Comparison of ENCODE assay signal across 31 cellular contexts in genomic region chr16:59913666-59914065, GRCh38.
"Had no signal": no experiment of that assay in that cellular context is flagged by ENCODE, and none has a peak within 500 bp of the region (broad histone marks: within the 10 kb centered on the region; RNA-seq: fewer than 3 reads in every experiment).

No MANE protein-coding gene starts in this region.

- H3K4me3 ChIP-seq: ascending aorta, breast epithelium, cardiac muscle cell, coronary artery, dorsolateral prefrontal cortex, esophagus muscularis mucosa had no signal

- H3K27me3 ChIP-seq: ascending aorta, breast epithelium, cardiac muscle cell, dorsolateral prefrontal cortex, esophagus muscularis mucosa had no signal

- H3K27ac ChIP-seq: ascending aorta, breast epithelium, cardiac muscle cell, coronary artery, dorsolateral prefrontal cortex, esophagus muscularis mucosa, WERI-Rb-1 had no signal

- H3K4me1 ChIP-seq: ascending aorta, breast epithelium, esophagus muscularis mucosa had no signal

- H3K36me3 ChIP-seq: ascending aorta, breast epithelium, cardiac muscle cell, esophagus muscularis mucosa, WERI-Rb-1 had no signal

- DNase-seq: activated B cell treated with CpG ODN at 0.5 μM for 24 hours; activated CD4-positive, alpha-beta T cell treated with anti-CD3 and anti-CD28 coated beads for 48 hours; activated CD4-positive, alpha-beta T cell treated with anti-CD3 and anti-CD28 coated beads, Interleukin-2, amount 50 U/mL, for 1 hour; activated CD4-positive, alpha-beta T cell treated with anti-CD3 and anti-CD28 coated beads, Interleukin-2, amount 50 U/mL, for 48 hours; activated CD8-positive, alpha-beta memory T cell treated with anti-CD3 and anti-CD28 coated beads for 24 hours; activated CD8-positive, alpha-beta T cell treated with anti-CD3 and anti-CD28 coated beads for 36 hours; activated effector memory CD4-positive, alpha-beta T cell treated with Interleukin-2 at 50 U/mL for 16 hours; activated gamma-delta T cell treated with Interleukin-2 at 50 U/mL for 16 hours; activated naive CD4-positive, alpha-beta T cell treated with anti-CD3 and anti-CD28 coated beads, Interleukin-2, amount 50 U/mL, for 16 hours; activated naive CD4-positive, alpha-beta T cell treated with Interleukin-2 at 50 U/mL for 16 hours; activated T-cell treated with anti-CD3 and anti-CD28 coated beads, Interleukin-2, amount 50 U/mL, for 4 hours; amygdala; central memory CD4-positive, alpha-beta T cell; cerebellar nuclear complex; dorsolateral prefrontal cortex; effector memory CD4-positive, alpha-beta T cell; endodermal cell; erythroblast; foreskin melanocyte; head of caudate nucleus; T-helper 1 cell; T-helper 17 cell; T1000; WERI-Rb-1 had no signal

- H3K9me3 ChIP-seq: ascending aorta, breast epithelium, esophagus muscularis mucosa had no signal

- ATAC-seq: activated CD4-positive, CD25-positive, alpha-beta regulatory T cell treated with anti-CD3 and anti-CD28 coated beads, Interleukin-2, amount 50 U/mL, for 24 hours; activated CD8-positive, alpha-beta T cell treated with anti-CD3 and anti-CD28 coated beads for 36 hours; activated T-cell treated with anti-CD3 and anti-CD28 coated beads, Interleukin-2, amount 50 U/mL, for 4 hours; activated T-helper 17 cell treated with anti-CD3 and anti-CD28 coated beads, Interleukin-2, amount 50 U/mL, for 72 hours; T-helper 17 cell had no signal
